ENCODE assay signal across 12 cellular contexts in the genomic region with DNA sequence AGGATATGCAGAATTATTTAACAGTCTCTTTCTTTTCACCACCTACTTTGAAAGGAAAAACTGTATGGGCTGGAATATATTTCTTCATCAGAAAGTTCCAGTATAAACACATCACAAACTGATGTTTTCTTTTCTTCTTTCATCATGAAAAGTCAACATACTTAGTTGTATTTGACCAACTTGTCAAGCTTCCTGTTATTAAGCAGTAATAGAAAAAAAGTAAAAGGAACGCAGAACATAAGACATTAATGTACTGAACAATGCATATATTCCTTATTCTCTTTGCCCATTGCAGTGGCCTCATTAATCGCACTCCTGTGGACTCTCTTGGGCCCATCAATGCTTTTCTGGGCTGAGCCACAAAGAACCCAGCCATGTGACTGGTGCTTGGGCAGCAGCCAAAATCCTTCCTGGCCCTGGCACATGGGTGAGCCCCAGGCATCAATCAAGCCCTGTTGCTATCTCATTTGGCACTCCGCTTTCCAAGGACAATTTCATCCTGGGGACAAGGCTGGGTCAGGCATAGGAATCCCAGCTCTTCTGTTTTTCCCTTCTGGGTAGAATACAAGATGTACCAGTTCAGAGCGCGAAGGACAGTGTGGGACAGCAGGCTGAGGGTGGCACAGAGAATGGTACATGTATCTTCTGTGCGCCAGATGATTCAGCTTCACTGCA. TPM values are rescaled to one million over a fixed set of nuclear protein-coding genes. Genes with fewer than 3 reads are reported as not detected.
DNase-seq lines count a peak whose midpoint lies in the region; ATAC-seq lines count a peak whose summit lies in the region.
"Had no signal": no experiment of that assay in that cellular context is flagged by ENCODE, and none has a peak within 500 bp of the region (broad histone marks: within the 10 kb centered on the region; RNA-seq: fewer than 3 reads in every experiment).

No MANE protein-coding gene starts in this region.

- no peak for ATAC-seq in stimulated activated effector memory CD8-positive, alpha-beta T cell treated with anti-CD3 and anti-CD28 coated beads, Interleukin-12 subunit alpha, Interleukin-12 subunit beta, amount 100 ng/mL, for 72 hours
- no peak for ATAC-seq in HG03520 (IDR thresholded peaks at IDR 0.05; ENCODE audit: unreplicated experiment)
- no peak for ATAC-seq in GM21825 (IDR thresholded peaks at IDR 0.05; ENCODE audit: unreplicated experiment)
- ATAC-seq: activated CD4-positive, alpha-beta T cell treated with anti-CD3 and anti-CD28 coated beads for 36 hours had no signal

- no peaks in the 10 kb centered on the region for H3K36me3 Mint-ChIP-seq in stimulated activated effector memory CD8-positive, alpha-beta T cell treated with anti-CD3 and anti-CD28 coated beads, Interleukin-12 subunit alpha, Interleukin-12 subunit beta, amount 100 ng/mL, for 72 hours

- DNase-seq in Ammon's horn (ENCODE audit: low spot score), result peak; percentile 55
- peak; percentile 3 for DNase-seq in NCI-H1694 (lab: John Stamatoyannopoulos, UW)
- peak; percentile 27 for DNase-seq in dermis blood vessel endothelial cell
- DNase-seq in medulla oblongata (ENCODE audit: extremely low spot score), result peak; percentile 90
- DNase-seq in stimulated activated effector memory CD8-positive, alpha-beta T cell treated with anti-CD3 and anti-CD28 coated beads, Interleukin-12 subunit alpha, Interleukin-12 subunit beta, amount 100 ng/mL, for 72 hours (ENCODE audit: low spot score in 2 of 2), result no peak
- no peak for DNase-seq in stimulated activated CD4-positive, alpha-beta T cell treated with anti-CD3 and anti-CD28 coated beads, Interleukin-4, amount 100 ng/mL, for 4 hours
- DNase-seq: activated CD4-positive, alpha-beta T cell treated with anti-CD3 and anti-CD28 coated beads for 36 hours; activated effector memory CD4-positive, alpha-beta T cell treated with anti-CD3 and anti-CD28 coated beads, Interleukin-2, amount 50 U/mL, for 16 hours; naive B cell had no signal

- H3K4me3 Mint-ChIP-seq in stimulated activated effector memory CD8-positive, alpha-beta T cell treated with anti-CD3 and anti-CD28 coated beads, Interleukin-12 subunit alpha, Interleukin-12 subunit beta, amount 100 ng/mL, for 72 hours, result no peak overlapping the region
- H3K4me3 Mint-ChIP-seq: activated CD4-positive, alpha-beta T cell treated with anti-CD3 and anti-CD28 coated beads for 36 hours; central memory CD8-positive, alpha-beta T cell; naive B cell had no signal

- H3K4me1 Mint-ChIP-seq in stimulated activated effector memory CD8-positive, alpha-beta T cell treated with anti-CD3 and anti-CD28 coated beads, Interleukin-12 subunit alpha, Interleukin-12 subunit beta, amount 100 ng/mL, for 72 hours, result no peaks in the 10 kb centered on the region
- H3K4me1 Mint-ChIP-seq: activated CD4-positive, alpha-beta T cell treated with anti-CD3 and anti-CD28 coated beads for 36 hours; central memory CD8-positive, alpha-beta T cell; naive B cell had no signal

- no peaks in the 10 kb centered on the region for H3K9me3 Mint-ChIP-seq in stimulated activated effector memory CD8-positive, alpha-beta T cell treated with anti-CD3 and anti-CD28 coated beads, Interleukin-12 subunit alpha, Interleukin-12 subunit beta, amount 100 ng/mL, for 72 hours
- H3K9me3 Mint-ChIP-seq: central memory CD8-positive, alpha-beta T cell had no signal

- no peak overlapping the region for H3K27ac Mint-ChIP-seq in stimulated activated effector memory CD8-positive, alpha-beta T cell treated with anti-CD3 and anti-CD28 coated beads, Interleukin-12 subunit alpha, Interleukin-12 subunit beta, amount 100 ng/mL, for 72 hours
- H3K27ac Mint-ChIP-seq: activated CD4-positive, alpha-beta T cell treated with anti-CD3 and anti-CD28 coated beads for 36 hours had no signal

RNA-seq across cellular contexts. Expression of gene RHOBTB1, which starts 42.3 kb away (rescaled TPM):
- 38.6 and 45.6 TPM in 2 replicates for total RNA-seq in dermis blood vessel endothelial cell

Comparison
In these comparisons a context has a peak if more than half of its experiments do, and no peak if none do; other contexts are left out.
1. DNase-seq: peak in Ammon's horn (single experiment), NCI-H1694 (single experiment), dermis blood vessel endothelial cell (single experiment) and medulla oblongata (single experiment); none in stimulated activated effector memory CD8-positive, alpha-beta T cell treated with anti-CD3 and anti-CD28 coated beads, Interleukin-12 subunit alpha, Interleukin-12 subunit beta, amount 100 ng/mL, for 72 hours (0 of 2) and stimulated activated CD4-positive, alpha-beta T cell treated with anti-CD3 and anti-CD28 coated beads, Interleukin-4, amount 100 ng/mL, for 4 hours (0 of 2).